In genomic region chr18:68519341-68519740, GRCh38 we compare ENCODE assay signal across 17 cellular contexts.
"Had no signal": no experiment of that assay in that cellular context is flagged by ENCODE, and none has a peak within 500 bp of the region (broad histone marks: within the 10 kb centered on the region; RNA-seq: fewer than 3 reads in every experiment).

No MANE protein-coding gene starts in this region.

- H3K9me3 ChIP-seq: left lung, tibial artery, uterus had no signal

- H3K27ac ChIP-seq: coronary artery, left lung, tibial artery, uterus had no signal

- H3K4me1 ChIP-seq: left lung, uterus had no signal

- H3K4me3 ChIP-seq: coronary artery, left lung, tibial artery, uterus had no signal

- H3K36me3 ChIP-seq: left lung, tibial artery, uterus had no signal

- H3K27me3 ChIP-seq: left lung, tibial artery, uterus had no signal

- ATAC-seq: activated CD8-positive, alpha-beta memory T cell treated with anti-CD3 and anti-CD28 coated beads, Interleukin-2, amount 10 ng/mL, durations not matched to agents 7 days and 5 days; left lung; stimulated activated naive CD8-positive, alpha-beta T cell treated with anti-CD3 and anti-CD28 coated beads, Interleukin-15, Interleukin-2, amounts not matched to agents 100 U/mL and 50 U/mL, for 24 hours had no signal

- DNase-seq: activated B cell treated with CpG ODN at 0.5 μM for 24 hours; activated CD4-positive, alpha-beta memory T cell treated with anti-CD3 and anti-CD28 coated beads for 36 hours; activated CD4-positive, alpha-beta T cell treated with anti-CD3 and anti-CD28 coated beads for 4 hours; activated CD8-positive, alpha-beta memory T cell treated with anti-CD3 and anti-CD28 coated beads, Interleukin-2, amount 10 ng/mL, durations not matched to agents 7 days and 5 days; amniotic stem cell; central memory CD4-positive, alpha-beta T cell; head of caudate nucleus; left lung; nephron progenitor cell; occipital lobe; posterior cingulate gyrus; stimulated activated CD4-positive, alpha-beta T cell treated with anti-CD3 and anti-CD28 coated beads, Interleukin-2, amount 100 ng/mL, for 24 hours; stimulated activated naive CD8-positive, alpha-beta T cell treated with anti-CD3 and anti-CD28 coated beads, Interleukin-15, Interleukin-2, amounts not matched to agents 100 U/mL and 50 U/mL, for 24 hours; substantia nigra; tibial artery; uterus had no signal
